Comparison of ENCODE assay signal across 10 cellular contexts in the genomic region with DNA sequence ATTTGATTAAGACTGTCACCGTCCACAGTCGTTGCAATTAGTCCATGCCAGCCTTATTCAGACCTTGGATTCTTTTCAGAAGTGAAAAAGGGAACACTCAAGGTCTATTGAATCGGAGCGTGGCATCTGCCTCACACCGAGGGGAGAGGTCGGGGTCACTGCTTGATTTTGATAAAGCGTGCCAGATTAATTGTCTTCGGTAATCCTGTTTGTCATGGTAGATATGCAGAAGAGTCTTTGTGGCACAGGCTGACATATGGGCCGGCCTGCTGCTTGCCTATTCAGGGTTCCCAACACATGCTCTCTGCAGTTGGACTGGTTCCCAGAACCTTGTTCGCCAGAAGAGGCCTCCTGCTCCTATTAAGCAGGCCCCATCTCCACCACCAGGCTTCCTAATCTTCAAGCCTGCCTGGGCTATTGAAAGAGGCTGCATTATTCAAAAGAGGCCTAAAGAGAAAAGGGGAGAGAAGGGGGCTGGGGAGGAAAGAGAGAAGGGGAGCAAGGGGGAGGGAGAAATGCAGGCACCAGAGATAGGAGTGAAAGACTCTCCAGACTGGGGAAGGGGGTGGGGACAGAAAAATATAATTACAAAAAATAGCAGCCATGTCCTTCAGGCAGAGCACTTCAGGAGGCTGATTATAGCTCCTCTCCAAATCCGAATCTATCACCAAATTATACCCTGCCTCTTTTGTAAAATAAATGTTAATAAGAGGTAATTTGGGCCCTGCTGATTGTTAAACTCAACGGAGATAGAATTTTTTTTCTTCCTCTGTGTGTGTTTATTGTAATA.
A peak's percentile ranks its signal among the peaks of the same experiment; 100 is the strongest.
DNase-seq lines count a peak whose midpoint lies in the region; ATAC-seq and TF ChIP-seq lines count a peak whose summit lies in the region.
"Had no signal": no experiment of that assay in that cellular context is flagged by ENCODE, and none has a peak within 500 bp of the region (broad histone marks: within the 10 kb centered on the region; RNA-seq: fewer than 3 reads in every experiment).

No MANE protein-coding gene starts in this region.

- TF ChIP-seq CTCF in GM10248 (IDR thresholded peaks at IDR 0.05; ENCODE audit: control extremely low read depth, extremely low read depth, low read depth, missing control alignments), result no peak

- H3K27me3 ChIP-seq in mesenchymal stem cell (ENCODE audit: control insufficient read depth in 1 of 2, insufficient read depth in 1 of 2, low read length in 2 of 2), result no peaks in the 10 kb centered on the region

- no peak overlapping the region for H3K9ac ChIP-seq in mesenchymal stem cell (ENCODE audit: low read length)

- H4K8ac ChIP-seq in mesenchymal stem cell (ENCODE audit: low read length), result no peak overlapping the region

- H3K4ac ChIP-seq in mesenchymal stem cell (ENCODE audit: low read depth in 1 of 2, low read length in 2 of 2), result no peak overlapping the region

- DNase-seq in C1 segment of cervical spinal cord (lab: John Stamatoyannopoulos, UW), result peak; percentile 2 to 100 (median 44)
- peak; percentile 84 for DNase-seq in NCI-H2107 treated with DMSO at 0.1 percent for 48 hours (lab: John Stamatoyannopoulos, UW; ENCODE audit: unreplicated experiment)
- peak; percentile 99 for DNase-seq in cerebellar cortex (ENCODE audit: low spot score)
- peak; percentile 62 for DNase-seq in mesenchymal stem cell
- DNase-seq in GM10248 (ENCODE audit: extremely low spot score), result no peak
- no peak for DNase-seq in 8988T
- DNase-seq in activated naive CD4-positive, alpha-beta T cell treated with anti-CD3 and anti-CD28 coated beads, Interleukin-2, amount 50 U/mL, for 16 hours, result no peak
- DNase-seq: kidney had no signal

- no peaks in the 10 kb centered on the region for H3K9me3 ChIP-seq in mesenchymal stem cell (ENCODE audit: control insufficient read depth, low read length)

- H3K27ac ChIP-seq in mesenchymal stem cell (ENCODE audit: low read length, poor library complexity, severe bottlenecking), result no peak overlapping the region

- no peak overlapping the region for H2AFZ ChIP-seq in mesenchymal stem cell (ENCODE audit: low read depth, low read length)

- POLR2A ChIA-PET in GM10248 (lab: Yijun Ruan, JAX), result no interaction called here

- no peaks in the 10 kb centered on the region for H3K79me1 ChIP-seq in mesenchymal stem cell (replicated peaks; ENCODE audit: low read length, poor library complexity, severe bottlenecking)

- no peak overlapping the region for H3K14ac ChIP-seq in mesenchymal stem cell (ENCODE audit: low read length in 2 of 2)

- H3K36me3 ChIP-seq in mesenchymal stem cell (ENCODE audit: control insufficient read depth in 1 of 2, insufficient read depth in 2 of 2, low read depth in 1 of 2, low read length in 2 of 2), result no peaks in the 10 kb centered on the region

- H3K4me2 ChIP-seq in mesenchymal stem cell (ENCODE audit: low read length, poor library complexity, severe bottlenecking), result no peak overlapping the region

- CTCF ChIA-PET in GM10248 (lab: Yijun Ruan, JAX), result no interaction called here

- no peak overlapping the region for H2AK5ac ChIP-seq in mesenchymal stem cell (ENCODE audit: low read length, severe bottlenecking)

- H2BK15ac ChIP-seq in mesenchymal stem cell (ENCODE audit: low read depth, poor library complexity, severe bottlenecking), result no peak overlapping the region

- no peak overlapping the region for H4K91ac ChIP-seq in mesenchymal stem cell (ENCODE audit: low read length)

- H3K4me1 ChIP-seq in mesenchymal stem cell (ENCODE audit: control insufficient read depth, insufficient read depth, low read depth, low read length), result no peaks in the 10 kb centered on the region

- H2BK120ac ChIP-seq in mesenchymal stem cell (ENCODE audit: low read depth, low read length), result no peak overlapping the region

- no peak overlapping the region for H3K23ac ChIP-seq in mesenchymal stem cell (ENCODE audit: low read length in 2 of 2)

- H2BK12ac ChIP-seq in mesenchymal stem cell (ENCODE audit: low read length in 2 of 2), result no peak overlapping the region

- no peak overlapping the region for H3K4me3 ChIP-seq in mesenchymal stem cell (ENCODE audit: insufficient read depth in 1 of 2, low read depth in 1 of 2, low read length in 2 of 2)

- WGBS in mesenchymal stem cell, result 84% methylated on average over 9 of the region's 12 CpGs

- no peak for ATAC-seq in GM19328 (IDR thresholded peaks at IDR 0.05; ENCODE audit: unreplicated experiment)
- ATAC-seq: activated CD4-positive, CD25-positive, alpha-beta regulatory T cell treated with anti-CD3 and anti-CD28 coated beads, Interleukin-2, amount 50 U/mL, for 24 hours had no signal

- H2BK5ac ChIP-seq in mesenchymal stem cell (ENCODE audit: low read depth, low read length, poor library complexity, severe bottlenecking), result no peak overlapping the region

- peak overlapping the region; percentile 14 to 43 for H3K18ac ChIP-seq in mesenchymal stem cell (ENCODE audit: low read depth in 1 of 2, low read length in 2 of 2)

Comparison
In these comparisons a context has a peak if more than half of its experiments do, and no peak if none do; other contexts are left out.
1. DNase-seq: peak in C1 segment of cervical spinal cord (14 of 14), NCI-H2107 treated with DMSO at 0.1 percent for 48 hours (single experiment), cerebellar cortex (single experiment) and mesenchymal stem cell (single experiment); none in GM10248 (single experiment), 8988T (single experiment) and activated naive CD4-positive, alpha-beta T cell treated with anti-CD3 and anti-CD28 coated beads, Interleukin-2, amount 50 U/mL, for 16 hours (single experiment).